Comparison of ENCODE assay signal across 25 cellular contexts in the genomic region with DNA sequence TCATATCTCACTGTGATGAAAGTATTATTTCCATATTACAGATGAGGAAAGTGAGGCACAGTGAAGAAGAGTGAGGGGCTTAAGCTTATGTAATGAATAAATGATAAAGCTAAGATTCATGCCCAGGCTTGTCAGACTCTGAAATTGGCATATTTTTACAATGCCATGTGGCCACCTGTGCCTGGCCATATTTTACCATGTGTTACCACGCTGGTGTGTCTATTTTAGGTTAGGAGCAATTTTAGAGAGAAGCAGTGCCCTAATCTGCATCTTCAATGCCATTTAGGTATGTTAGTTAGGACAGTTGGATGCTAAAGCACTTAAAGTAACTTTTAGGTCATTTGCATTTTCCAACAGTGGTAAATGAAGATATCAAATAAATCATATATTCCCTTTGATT.
"Had no signal": no experiment of that assay in that cellular context is flagged by ENCODE, and none has a peak within 500 bp of the region (broad histone marks: within the 10 kb centered on the region; RNA-seq: fewer than 3 reads in every experiment).

No MANE protein-coding gene starts in this region.

- H3K36me3 ChIP-seq: esophagus squamous epithelium, gastrocnemius medialis, heart right ventricle, left lung, lower lobe of right lung had no signal

- H3K4me3 ChIP-seq: coronary artery, dorsolateral prefrontal cortex, esophagus squamous epithelium, gastrocnemius medialis, heart right ventricle, left lung, lower lobe of right lung, mucosa of descending colon had no signal

- H3K4me1 ChIP-seq: gastrocnemius medialis, heart right ventricle, left lung, lower lobe of right lung had no signal

- H3K27me3 ChIP-seq: dorsolateral prefrontal cortex, esophagus squamous epithelium, gastrocnemius medialis, heart right ventricle, left lung had no signal

- DNase-seq: dermis blood vessel endothelial cell; effector CD4-positive, alpha-beta T cell; effector memory CD4-positive, alpha-beta T cell; esophagus squamous epithelium; foreskin fibroblast; foreskin melanocyte; gastrocnemius medialis; glutamatergic neuron; head of caudate nucleus; heart right ventricle; hippocampal formation; left cardiac atrium; left lung; left ventricle myocardium superior; lower lobe of right lung; mesenchymal stem cell; mucosa of descending colon; naive thymus-derived CD4-positive, alpha-beta T cell had no signal

- ATAC-seq: esophagus mucosa; gastrocnemius medialis; heart right ventricle; left cardiac atrium; left lung; left ventricle myocardium superior; lower lobe of right lung; mucosa of descending colon; naive thymus-derived CD4-positive, alpha-beta T cell had no signal

- FAIRE-seq: colon, endothelial cell of umbilical vein, islet of Langerhans, keratinocyte had no signal

- H3K27ac ChIP-seq: coronary artery, esophagus squamous epithelium, gastrocnemius medialis, heart right ventricle, left lung, lower lobe of right lung had no signal

- H3K9me3 ChIP-seq: esophagus squamous epithelium, gastrocnemius medialis, lower lobe of right lung, mucosa of descending colon had no signal
